Comparison of ENCODE assay signal across 19 cellular contexts in the genomic region with DNA sequence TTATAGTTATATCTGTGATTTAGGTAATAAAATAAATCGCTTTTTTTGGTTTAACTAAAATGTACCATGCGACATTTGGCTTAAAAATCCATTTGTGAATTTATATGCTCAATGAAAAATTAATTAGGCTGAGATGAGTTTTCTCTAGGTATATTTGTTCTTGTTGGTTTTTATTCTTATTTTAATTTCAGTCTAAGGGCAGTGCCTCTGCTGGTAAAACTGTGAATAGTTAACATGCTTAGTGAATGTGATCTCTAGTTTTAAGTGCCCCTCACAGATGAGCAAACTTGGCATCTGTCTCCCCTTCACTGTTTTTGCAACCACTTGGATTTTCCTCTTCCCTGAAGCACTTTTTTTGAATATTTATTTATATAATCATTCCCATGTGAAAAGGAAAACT.
DNase-seq lines count a peak whose midpoint lies in the region; ATAC-seq, FAIRE-seq and TF ChIP-seq lines count a peak whose summit lies in the region.
"Had no signal": no experiment of that assay in that cellular context is flagged by ENCODE, and none has a peak within 500 bp of the region (broad histone marks: within the 10 kb centered on the region; RNA-seq: fewer than 3 reads in every experiment).

No MANE protein-coding gene starts in this region.

- no peak overlapping the region for H2BK120ac ChIP-seq in H9 (ENCODE audit: low read depth, low read length, poor library complexity, severe bottlenecking)

- H4K8ac ChIP-seq in H9 (replicated peaks; ENCODE audit: insufficient read length, low read depth, low read length), result no peak overlapping the region

- no peak overlapping the region for H3K18ac ChIP-seq in H9 (ENCODE audit: insufficient read length, low read depth, low read length)

- no peaks in the 10 kb centered on the region for H3K36me3 Mint-ChIP-seq in H9 (ENCODE audit: insufficient read depth in 1 of 3, low read depth in 3 of 3)
- H3K36me3 Mint-ChIP-seq: CD8-positive, alpha-beta T cell had no signal

- 0 out of 4 replicates have a peak, but pooled peaks cover 0 to 2% of the 10 kb centered on the region in 2 experiments for H3K4me1 Mint-ChIP-seq in H9

- DNase-seq in H9 (no peak), NCI-H69 (lab: John Stamatoyannopoulos, UW) (peak; percentile 9), epithelial cell of esophagus (ENCODE audit: low read depth) (no peak), urothelium cell line (ENCODE audit: low spot score) (no peak), C1 segment of cervical spinal cord (lab: John Stamatoyannopoulos, UW) (no peak)
- DNase-seq in activated CD4-positive, alpha-beta T cell treated with anti-CD3 and anti-CD28 coated beads for 48 hours, result no peak
- DNase-seq: CD8-positive, alpha-beta T cell; GM23248; IMR-90; KG1; MM.1S; NCI-H2029; NCI-H526 treated with DMSO at 0.1 percent for 48 hours; Right ventricle myocardium superior; RPMI8226 had no signal

- no peak overlapping the region for H2BK5ac ChIP-seq in H9 (ENCODE audit: insufficient read length, low read length)

- no peak overlapping the region for H2BK12ac ChIP-seq in H9 (ENCODE audit: insufficient read length, low read depth, low read length)

- H2AK5ac ChIP-seq in H9 (ENCODE audit: insufficient read length, low read length), result no peak overlapping the region

- H3K4me1 ChIP-seq in H9 (ENCODE audit: insufficient read depth, low read length), result no peaks in the 10 kb centered on the region
- H3K4me1 ChIP-seq: HAP-1, SJSA1 had no signal

- no peak overlapping the region for H3K9ac ChIP-seq in H9 (ENCODE audit: extremely low read depth, insufficient read length, low read length)
- H3K9ac ChIP-seq: GM23248 had no signal

- no peaks in the 10 kb centered on the region for H4K20me1 ChIP-seq in H9 (ENCODE audit: control insufficient read depth, insufficient read depth, insufficient read length)

- peak; percentile 36; the same call in 2 of the 3 replicates for TF ChIP-seq CTCF in H9 (conservative IDR thresholded peaks at IDR 0.05)
- TF ChIP-seq CTCF in epithelial cell of esophagus (IDR thresholded peaks at IDR 0.05; ENCODE audit: insufficient read depth, low read depth, low read length, missing control alignments), result peak; percentile 4

- H3K9me3 Mint-ChIP-seq in H9, result no peaks in the 10 kb centered on the region
- H3K9me3 Mint-ChIP-seq: CD8-positive, alpha-beta T cell had no signal

- no peak overlapping the region for H3K23ac ChIP-seq in H9 (ENCODE audit: insufficient read length, low read depth, low read length)

- no peak overlapping the region for H4K91ac ChIP-seq in H9 (ENCODE audit: insufficient read length, low read depth, low read length)

- WGBS in H9 (ENCODE audit: extremely low coverage, insufficient read length, low lambda C conversion rate), result no CpG with 5 or more reads among the region's 2 CpGs

- H3K14ac ChIP-seq in H9 (ENCODE audit: insufficient read depth, low read length), result no peak overlapping the region

- no peaks in the 10 kb centered on the region for H3K79me1 ChIP-seq in H9 (ENCODE audit: insufficient read depth, low read depth, low read length, poor library complexity, severe bottlenecking)

- H3K4me2 ChIP-seq in H9 (ENCODE audit: insufficient read depth, insufficient read length, low read length), result no peak overlapping the region

- H3K27me3 Mint-ChIP-seq in H9 (ENCODE audit: low read depth), result no peaks in the 10 kb centered on the region

- no peak overlapping the region for H3T11ph ChIP-seq in H9 (ENCODE audit: low read length)

- no peak overlapping the region for H2AFZ ChIP-seq in H9 (ENCODE audit: low read length)
- H2AFZ ChIP-seq: GM23248 had no signal

- H3K27ac Mint-ChIP-seq in H9, result no peak overlapping the region
- H3K27ac Mint-ChIP-seq: CD8-positive, alpha-beta T cell had no signal

- no peaks in the 10 kb centered on the region for H3K79me2 ChIP-seq in H9 (ENCODE audit: insufficient read depth, low read length)

- no peak for ATAC-seq in GM21515 (IDR thresholded peaks at IDR 0.05; ENCODE audit: unreplicated experiment)
- ATAC-seq: CD8-positive, alpha-beta T cell had no signal

- H4K5ac ChIP-seq in H9 (ENCODE audit: insufficient read length, low read depth, low read length), result no peak overlapping the region

- H3K9me3 ChIP-seq in H9 (ENCODE audit: control insufficient read depth, low read depth, low read length), result no peaks in the 10 kb centered on the region
- H3K9me3 ChIP-seq: HAP-1, SJSA1 had no signal

- H3K4ac ChIP-seq in H9 (ENCODE audit: low read depth, low read length), result no peak overlapping the region

- no peak overlapping the region for H2BK15ac ChIP-seq in H9 (ENCODE audit: low read depth, low read length)

- no peaks in the 10 kb centered on the region for H3K23me2 ChIP-seq in H9 (ENCODE audit: insufficient read length, low read depth, low read length, poor library complexity, severe bottlenecking)

- H3K4me3 Mint-ChIP-seq in H9, result no peak overlapping the region
- H3K4me3 Mint-ChIP-seq: CD8-positive, alpha-beta T cell had no signal

- no peak for FAIRE-seq in urothelium cell line (lab: Jason Lieb, UNC)

- H3K56ac ChIP-seq in H9 (ENCODE audit: insufficient read length, low read depth, low read length), result no peak overlapping the region

- H3K4me3 ChIP-seq in epithelial cell of esophagus (ENCODE audit: low read length), result no peak overlapping the region
- H3K4me3 ChIP-seq: GM23248, HAP-1, SJSA1 had no signal

- H2BK20ac ChIP-seq in H9 (ENCODE audit: low read depth, low read length, poor library complexity, severe bottlenecking), result no peak overlapping the region

- no peaks in the 10 kb centered on the region for H3K27me3 ChIP-seq in H9 (ENCODE audit: insufficient read depth, low read length)
- H3K27me3 ChIP-seq: SJSA1 had no signal

- no peak overlapping the region for H3K27ac ChIP-seq in H9 (ENCODE audit: insufficient read length, low read depth, low read length)
- H3K27ac ChIP-seq: C4-2B, GM23248, SJSA1 had no signal
